1 cellular context compared by ENCODE assay signal in genomic region chr13:112058941-112059340, GRCh38.
TF ChIP-seq lines count a peak whose summit lies in the region.

No MANE protein-coding gene starts in this region.

TF ChIP-seq in H1, 55 proteins besides CTCF, POLR2A, EP300 and RAD21:
- TF ChIP-seq CHD7 (IDR thresholded peaks at IDR 0.05; ENCODE audit: insufficient replicate concordance, low read length) = no peak
- TF ChIP-seq POLR2AphosphoS5 (IDR thresholded peaks at IDR 0.05; ENCODE audit: low read depth, low read length) = no peak
- TF ChIP-seq SP1 (IDR thresholded peaks at IDR 0.05; ENCODE audit: low read depth, low read length) = no peak
- TF ChIP-seq CTBP2 (IDR thresholded peaks at IDR 0.05; ENCODE audit: borderline replicate concordance, insufficient read depth, insufficient read length, low read length) = no peak
- no peak for TF ChIP-seq KDM4A (IDR thresholded peaks at IDR 0.05; ENCODE audit: low read depth, low read length, severe bottlenecking)
- no peak for TF ChIP-seq JUND (IDR thresholded peaks at IDR 0.05; ENCODE audit: low read length)
- no peak for TF ChIP-seq SIX5 (IDR thresholded peaks at IDR 0.05; ENCODE audit: low read depth, low read length)
- TF ChIP-seq CHD2 (IDR thresholded peaks at IDR 0.05; ENCODE audit: low read length) = no peak
